ENCODE assay signal across 1 cellular context in genomic region chr5:143228597-143229293, GRCh38.
TF ChIP-seq lines count a peak whose summit lies in the region.

No MANE protein-coding gene starts in this region.

TF ChIP-seq in GM23338, 12 proteins besides CTCF, POLR2A, EP300 and RAD21 (continued from another document):
- TF ChIP-seq REST (IDR thresholded peaks at IDR 0.05; ENCODE audit: unreplicated experiment) (no peak), POLR2AphosphoS5 (IDR thresholded peaks at IDR 0.05; ENCODE audit: low read depth) (no peak), ZNF114 (CRISPR knock-in tag; IDR thresholded peaks at IDR 0.05) (no peak), EZH2phosphoT487 (IDR thresholded peaks at IDR 0.05; ENCODE audit: unreplicated experiment) (no peak), NANOG (IDR thresholded peaks at IDR 0.05; ENCODE audit: borderline replicate concordance) (no peak), CREB1 (CRISPR knock-in tag; IDR thresholded peaks at IDR 0.05; ENCODE audit: low read depth) (no peak), EZH2 (IDR thresholded peaks at IDR 0.05; ENCODE audit: low read depth, unreplicated experiment) (no peak), ZNF331 (CRISPR knock-in tag; IDR thresholded peaks at IDR 0.05; ENCODE audit: low read depth) (no peak)
